Comparison of ENCODE assay signal across 22 cellular contexts in the genomic region with DNA sequence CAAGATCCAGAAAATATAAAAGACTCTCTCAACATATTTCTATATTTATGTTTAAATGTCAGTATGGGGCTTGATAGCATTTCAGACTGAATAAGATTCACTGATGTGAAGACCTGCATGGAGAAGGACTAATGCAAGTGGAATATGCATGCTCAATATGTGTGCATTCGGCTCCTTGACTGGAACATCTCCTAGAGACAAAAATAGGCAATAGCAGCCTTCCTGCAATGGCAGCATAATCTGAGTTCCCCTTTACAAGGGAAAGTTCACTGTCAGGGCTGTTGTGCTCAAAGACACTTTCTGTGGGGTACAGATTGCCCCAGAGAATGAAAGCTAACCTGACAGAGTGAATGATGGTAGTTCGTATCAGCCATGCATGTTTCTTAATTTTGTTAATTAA. TPM values are rescaled to one million over a fixed set of nuclear protein-coding genes. Genes with fewer than 3 reads are reported as not detected.
DNase-seq lines count a peak whose midpoint lies in the region; ATAC-seq, FAIRE-seq and TF ChIP-seq lines count a peak whose summit lies in the region.
"Had no signal": no experiment of that assay in that cellular context is flagged by ENCODE, and none has a peak within 500 bp of the region (broad histone marks: within the 10 kb centered on the region; RNA-seq: fewer than 3 reads in every experiment).

No MANE protein-coding gene starts in this region.

- no peak overlapping the region for H2BK20ac ChIP-seq in IMR-90 (ENCODE audit: low read depth, low read length)

- peaks cover 4% of the 10 kb centered on the region for H3K36me3 ChIP-seq in CD8-positive, alpha-beta T cell (ENCODE audit: insufficient read depth, low read length)
- H3K36me3 ChIP-seq in IMR-90 (ENCODE audit: control insufficient read depth, insufficient read depth, low read length) (no peaks in the 10 kb centered on the region), spleen (no peaks in the 10 kb centered on the region), pancreas (no peaks in the 10 kb centered on the region)

- no peak overlapping the region for H3K56ac ChIP-seq in IMR-90 (ENCODE audit: extremely low read depth, insufficient read depth, low read length)

- H3K79me1 ChIP-seq in IMR-90 (ENCODE audit: low read depth in 1 of 2, low read length in 2 of 2): no peaks in the 10 kb centered on the region

- CTCF ChIA-PET in CD8-positive, alpha-beta T cell (lab: Charles Lee): no interaction called here
- CTCF ChIA-PET in IMR-90 (lab: Yijun Ruan, JAX): interaction anchor here (0.6 to 1.6 kb wide), 2 partner anchors 9 to 18 kb away, joined by 3 to 4 read pairs; no protein-coding TSS in a partner anchor
- CTCF ChIA-PET in HEK293T (lab: Yijun Ruan, JAX): interaction anchor here (1.0 kb wide), 1 partner anchor 12 kb away, joined by 3 read pairs; no protein-coding TSS in a partner anchor

- H3K27me3 ChIP-seq in CD8-positive, alpha-beta T cell (ENCODE audit: insufficient read depth, low read length): no peaks in the 10 kb centered on the region
- H3K27me3 ChIP-seq in IMR-90 (ENCODE audit: control insufficient read depth, insufficient read depth, low read length) (no peaks in the 10 kb centered on the region), spleen (replicated peaks in 1 of 7) (no peaks in the 10 kb centered on the region), pancreas (no peaks in the 10 kb centered on the region)
- H3K27me3 ChIP-seq: hepatocyte had no signal

- no peak for ATAC-seq in CD8-positive, alpha-beta T cell
- ATAC-seq in IMR-90 (ENCODE audit: low read depth) (peak; percentile 48; the same call in 1 of the 2 replicates), GM21515 (IDR thresholded peaks at IDR 0.05; ENCODE audit: unreplicated experiment) (no peak), pancreas (no peak)

- no peak overlapping the region; the same call in 1 of the 2 replicates for H3K18ac ChIP-seq in IMR-90 (ENCODE audit: low read depth, low read length)

- peaks cover 58% of the 10 kb centered on the region for H3K36me3 Mint-ChIP-seq in CD8-positive, alpha-beta T cell

- H3K9ac ChIP-seq in IMR-90 (ENCODE audit: low read depth, low read length): no peak overlapping the region

- H3K9me1 ChIP-seq in IMR-90 (ENCODE audit: insufficient read depth, low read length): peaks cover 3% of the 10 kb centered on the region; the same call in 1 of the 2 replicates

- FAIRE-seq in pancreas (lab: Jason Lieb, UNC): no peak
- FAIRE-seq: G401.6, kidney, small intestine had no signal

- intact Hi-C loops in CD8-positive, alpha-beta T cell (cut with DNase I, micrococcal nuclease): loop anchor here in 1 of 2 experiments (10.0 kb wide), 1 partner anchor 715 kb away; no protein-coding TSS in a partner anchor
- intact Hi-C loops in IMR-90 (cut with micrococcal nuclease): no loop called here
- intact Hi-C loops in spleen (cut with DNase I; ENCODE audit: low total_unique reads): no loop called here
- intact Hi-C loops in pancreas (cut with DNase I): loop anchor here in 1 of 3 donors (10.0 kb wide), 1 partner anchor 295 kb away; no protein-coding TSS in a partner anchor

- H3K4me1 ChIP-seq in CD8-positive, alpha-beta T cell (ENCODE audit: insufficient read depth, low read length): no peaks in the 10 kb centered on the region
- H3K4me1 ChIP-seq in IMR-90 (ENCODE audit: control insufficient read depth, insufficient read depth, low read length) (peaks cover 2% of the 10 kb centered on the region; the same call in 1 of the 2 replicates), spleen (no peaks in the 10 kb centered on the region), pancreas (no peaks in the 10 kb centered on the region)

- no peak overlapping the region for H3K27ac ChIP-seq in CD8-positive, alpha-beta T cell (ENCODE audit: low read depth, low read length)
- H3K27ac ChIP-seq in IMR-90 (ENCODE audit: insufficient read depth, low read length): no peak overlapping the region
- no peak overlapping the region for H3K27ac ChIP-seq in spleen
- no peak overlapping the region for H3K27ac ChIP-seq in pancreas
- H3K27ac ChIP-seq: hepatocyte had no signal

- peaks cover 2% of the 10 kb centered on the region for H3K9me3 Mint-ChIP-seq in CD8-positive, alpha-beta T cell

- no peak for TF ChIP-seq CTCF in CD8-positive, alpha-beta T cell (IDR thresholded peaks at IDR 0.05)
- 0 out of 2 replicates have a peak, but pooled peaks have one; percentile 10 for TF ChIP-seq CTCF in IMR-90 (conservative IDR thresholded peaks at IDR 0.05; ENCODE audit: low read depth, low read length)
- TF ChIP-seq CTCF in fibroblast of pulmonary artery (IDR thresholded peaks at IDR 0.05; ENCODE audit: low read length, missing control alignments): peak; percentile 0
- no peak for TF ChIP-seq CTCF in spleen (IDR thresholded peaks at IDR 0.05 in 8 of 11, conservative IDR thresholded peaks at IDR 0.05 in 3 of 11)
- no peak for TF ChIP-seq CTCF in pancreas (IDR thresholded peaks at IDR 0.05)

- no peak overlapping the region for H2AFZ ChIP-seq in IMR-90 (replicated peaks; ENCODE audit: low read length, poor library complexity)
- H2AFZ ChIP-seq: hepatocyte had no signal

- no peak overlapping the region for H3K4me2 ChIP-seq in IMR-90 (ENCODE audit: low read depth, low read length)
- H3K4me2 ChIP-seq: hepatocyte had no signal

- no peak overlapping the region for H2BK5ac ChIP-seq in IMR-90 (ENCODE audit: low read depth, low read length, poor library complexity, severe bottlenecking)

- no peak; the same call in 1 of the 2 replicates for TF ChIP-seq RAD21 in IMR-90 (IDR thresholded peaks at IDR 0.05; ENCODE audit: low read length)

- no peak overlapping the region for H3K4me3 ChIP-seq in CD8-positive, alpha-beta T cell (ENCODE audit: low read depth, low read length)
- no peak overlapping the region for H3K4me3 ChIP-seq in IMR-90 (ENCODE audit: insufficient read depth, low read depth, low read length)
- no peak overlapping the region for H3K4me3 ChIP-seq in fibroblast of pulmonary artery (replicated peaks; ENCODE audit: low read depth, low read length)
- no peak overlapping the region for H3K4me3 ChIP-seq in spleen
- no peak overlapping the region for H3K4me3 ChIP-seq in pancreas
- H3K4me3 ChIP-seq: hepatocyte had no signal

- BruUV-seq in IMR-90 (replicated peaks; lab: Mats Ljungman, UMichigan): no TSS peak

- no peak overlapping the region for H3K4ac ChIP-seq in IMR-90 (ENCODE audit: low read depth, low read length)

- no peak overlapping the region for H3K4me3 Mint-ChIP-seq in CD8-positive, alpha-beta T cell
- H3K4me3 Mint-ChIP-seq: activated B cell treated with CpG ODN at 0.5 μM for 24 hours, H9, nephron had no signal

- no peak overlapping the region for H2BK120ac ChIP-seq in IMR-90 (ENCODE audit: low read depth, low read length)

- no peak overlapping the region for H2AK9ac ChIP-seq in IMR-90 (replicated peaks; ENCODE audit: low read depth, low read length, poor library complexity)

- WGBS in IMR-90 (ENCODE audit: extremely low coverage in 2 of 2, insufficient read length in 1 of 2), 2 experiments: no CpG with 5 or more reads among the region's 2 CpGs
- WGBS in spleen, 5 donors: 48 to 84% (median 64%) methylated on average over 2 of the region's 2 CpGs
- 55 to 61% methylated on average over 2 of the region's 2 CpGs for WGBS in pancreas, 2 donors

- no peak overlapping the region for H4K8ac ChIP-seq in IMR-90 (ENCODE audit: low read depth in 2 of 2, low read length in 2 of 2)

- no peak overlapping the region for H3K23ac ChIP-seq in IMR-90 (ENCODE audit: low read depth, low read length)

- dilution Hi-C loops in IMR-90 (cut with HindIII; ENCODE audit: low sequenced_read_pairs, unreplicated experiment): no loop called here

- H4K5ac ChIP-seq in IMR-90 (ENCODE audit: low read depth, low read length): no peak overlapping the region

- no peaks in the 10 kb centered on the region for H3K27me3 Mint-ChIP-seq in CD8-positive, alpha-beta T cell (ENCODE audit: low read depth)
- H3K27me3 Mint-ChIP-seq: activated B cell treated with CpG ODN at 0.5 μM for 24 hours, progenitor cell of endocrine pancreas had no signal

- H3K14ac ChIP-seq in IMR-90 (replicated peaks; ENCODE audit: low read depth, low read length): no peak overlapping the region

- no peak overlapping the region for H2BK15ac ChIP-seq in IMR-90 (ENCODE audit: low read depth, low read length)

- H4K91ac ChIP-seq in IMR-90 (ENCODE audit: insufficient read depth, low read depth, low read length): no peak overlapping the region

- no peaks in the 10 kb centered on the region for H4K20me1 ChIP-seq in IMR-90 (ENCODE audit: insufficient read depth, low read length)

- in situ Hi-C loops in IMR-90 (cut with MboI; ENCODE audit: low sequenced_read_pairs): loop anchor here (10.0 to 25.0 kb wide), 2 partner anchors 305 to 708 kb away; no protein-coding TSS in a partner anchor

- POLR2A ChIA-PET in CD8-positive, alpha-beta T cell (lab: Charles Lee): no interaction called here
- POLR2A ChIA-PET in IMR-90 (lab: Charles Lee; ENCODE audit: unreplicated experiment) (no interaction called here), HEK293T (lab: Yijun Ruan, JAX) (no interaction called here)

- TF ChIP-seq POLR2A in IMR-90 (IDR thresholded peaks at IDR 0.05; ENCODE audit: low read depth, low read length) (no peak), spleen (IDR thresholded peaks at IDR 0.05) (no peak)

- no peaks in the 10 kb centered on the region for H3K9me3 ChIP-seq in CD8-positive, alpha-beta T cell (ENCODE audit: low read length)
- H3K9me3 ChIP-seq in IMR-90 (ENCODE audit: control insufficient read depth, insufficient read depth, low read length) (no peaks in the 10 kb centered on the region), spleen (no peaks in the 10 kb centered on the region), pancreas (no peaks in the 10 kb centered on the region)

- H3K4me1 Mint-ChIP-seq in CD8-positive, alpha-beta T cell (ENCODE audit: low read depth): peaks cover 20% of the 10 kb centered on the region
- H3K4me1 Mint-ChIP-seq: H9 had no signal

- DNase-seq in CD8-positive, alpha-beta T cell: no peak
- no peak for DNase-seq in IMR-90
- DNase-seq in SKM-1 (lab: John Stamatoyannopoulos, UW; ENCODE audit: unreplicated experiment): peak; percentile 16
- DNase-seq in fibroblast of pulmonary artery (ENCODE audit: low read depth): no peak
- DNase-seq in HEK293T (ENCODE audit: extremely low spot score): no peak
- no peak for DNase-seq in spleen
- no peak for DNase-seq in pancreas
- DNase-seq: activated B cell treated with CpG ODN at 0.5 μM for 24 hours; Calu3; caudate nucleus; effector CD4-positive, alpha-beta T cell; H9; kidney; mesendoderm; NCI-H146; NCI-H226; small intestine had no signal

- H3K27ac Mint-ChIP-seq in CD8-positive, alpha-beta T cell: peak overlapping the region; percentile 70
- H3K27ac Mint-ChIP-seq: activated B cell treated with CpG ODN at 0.5 μM for 24 hours, H9, nephron, progenitor cell of endocrine pancreas had no signal

- H2AK5ac ChIP-seq in IMR-90 (ENCODE audit: low read depth, low read length): no peak overlapping the region

TF ChIP-seq in HEK293T, 16 proteins besides CTCF, POLR2A, EP300 and RAD21 (continues in another document):
- TF ChIP-seq TARDBP (IDR thresholded peaks at IDR 0.05): no peak

RNA-seq across cellular contexts. Expression of a gene that starts 42.4 kb away (rescaled TPM):
- 10 to 100 TPM; 31.7 to 32.4 TPM for total RNA-seq in CD8-positive, alpha-beta T cell
- total RNA-seq in IMR-90 (2012; rRNA removed) (30.3 and 63.0 TPM in 2 replicates), spleen (10 to 100 TPM; 16.3 to 36.7 (median 25.4) TPM), pancreas (1 to 10 TPM; 2.3 to 7.1 (median 3.3) TPM)
- polyA plus RNA-seq in IMR-90 (2012; rRNA removed) (15.9 and 21.5 TPM in 2 replicates), spleen (10 to 100 TPM in 1 of 3 donors, 1 to 10 TPM in 2; 5.7 to 10.6 (median 7.3) TPM), pancreas (1 to 10 TPM; 1.4 to 6.8 TPM)
- polyA plus RNA-seq in IMR-90 (2012; cell fraction: cytosol; rRNA removed): 4.1 and 10.6 TPM in 2 replicates
- 4.4 and 26.9 TPM in 2 replicates for polyA plus RNA-seq in IMR-90 (2012; cell fraction: nucleus; rRNA removed; ENCODE audit: low replicate concordance)

Comparison
In these comparisons a context has a peak if more than half of its experiments do, and no peak if none do; other contexts are left out.
1. CTCF ChIP-seq: peak in IMR-90 (single experiment) and fibroblast of pulmonary artery (single experiment); none in CD8-positive, alpha-beta T cell (single experiment), spleen (0 of 11) and pancreas (0 of 4).